9 cellular contexts compared by ENCODE assay signal in the genomic region with DNA sequence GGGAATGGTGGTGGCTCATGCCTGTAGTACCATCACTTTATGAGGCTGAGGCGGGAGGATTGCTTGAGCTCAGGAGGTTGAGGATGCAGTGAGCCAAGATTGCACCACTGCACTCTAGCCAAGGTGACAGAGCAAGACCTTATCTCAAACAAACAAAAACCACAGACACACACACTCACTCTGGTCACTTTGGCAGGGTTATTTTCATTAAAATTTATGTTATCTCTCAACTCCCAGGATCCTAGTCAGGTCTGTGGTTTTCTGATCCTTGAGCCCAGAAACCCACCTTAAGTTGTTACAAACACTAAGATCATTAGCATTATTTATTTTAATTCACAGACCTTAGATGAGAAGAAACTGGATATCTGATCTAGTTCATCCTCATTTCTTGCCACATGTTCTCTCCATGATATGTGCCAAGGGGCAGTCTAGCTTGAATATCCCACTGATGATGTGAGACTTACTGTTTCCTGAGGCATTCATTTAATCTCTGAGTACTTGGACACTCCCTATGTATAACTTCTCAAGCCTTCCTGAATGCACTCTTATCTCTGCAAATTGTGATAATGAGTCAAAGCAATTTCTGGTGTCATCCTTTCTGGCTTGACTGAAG. TPM values are rescaled to one million over a fixed set of nuclear protein-coding genes. Genes with fewer than 3 reads are reported as not detected.
DNase-seq lines count a peak whose midpoint lies in the region; ATAC-seq and TF ChIP-seq lines count a peak whose summit lies in the region.
"Had no signal": no experiment of that assay in that cellular context is flagged by ENCODE, and none has a peak within 500 bp of the region (broad histone marks: within the 10 kb centered on the region; RNA-seq: fewer than 3 reads in every experiment).

No MANE protein-coding gene starts in this region.

- H3K4me3 Mint-ChIP-seq in activated T-cell treated with anti-CD3 and anti-CD28 coated beads, Interleukin-2, amount 50 U/mL, for 24 hours: no peak overlapping the region

- H3K27me3 Mint-ChIP-seq in activated T-cell treated with anti-CD3 and anti-CD28 coated beads, Interleukin-2, amount 50 U/mL, for 24 hours: no peaks in the 10 kb centered on the region

- H3K36me3 ChIP-seq in RWPE2 (ENCODE audit: low read depth): no peaks in the 10 kb centered on the region

- H3K27me3 ChIP-seq in RWPE2 (ENCODE audit: insufficient read depth, poor library complexity, severe bottlenecking): no peaks in the 10 kb centered on the region

- no peaks in the 10 kb centered on the region for H3K9me3 ChIP-seq in RWPE2 (ENCODE audit: severe bottlenecking)

- no peak overlapping the region for H3K27ac ChIP-seq in RWPE2 (ENCODE audit: poor library complexity, severe bottlenecking)
- H3K27ac ChIP-seq: epithelial cell of prostate had no signal

- H3K9me3 Mint-ChIP-seq in activated T-cell treated with anti-CD3 and anti-CD28 coated beads, Interleukin-2, amount 50 U/mL, for 24 hours: no peaks in the 10 kb centered on the region

- no peak for TF ChIP-seq CTCF in RWPE2 (IDR thresholded peaks at IDR 0.05; ENCODE audit: poor library complexity, severe bottlenecking)
- TF ChIP-seq CTCF in fibroblast of the aortic adventitia (IDR thresholded peaks at IDR 0.05; ENCODE audit: insufficient read depth, low read length): no peak

- H3K4me1 Mint-ChIP-seq in activated T-cell treated with anti-CD3 and anti-CD28 coated beads, Interleukin-2, amount 50 U/mL, for 24 hours (ENCODE audit: low read depth): peaks cover 22% of the 10 kb centered on the region

- peaks cover 21% of the 10 kb centered on the region for H3K36me3 Mint-ChIP-seq in activated T-cell treated with anti-CD3 and anti-CD28 coated beads, Interleukin-2, amount 50 U/mL, for 24 hours (ENCODE audit: low read depth)

- no peak for DNase-seq in activated T-cell treated with anti-CD3 and anti-CD28 coated beads, Interleukin-2, amount 50 U/mL, for 24 hours
- no peak for DNase-seq in activated T-cell treated with anti-CD3 and anti-CD28 coated beads, Interleukin-2, amount 50 U/mL, for 48 hours
- DNase-seq in RWPE2 (ENCODE audit: low spot score) (no peak), fibroblast of the aortic adventitia (ENCODE audit: low read depth) (peak; percentile 83), renal cortical epithelial cell (ENCODE audit: low read depth) (peak; percentile 44), NCI-H2081 (lab: John Stamatoyannopoulos, UW) (no peak), ecto neural progenitor cell (ENCODE audit: low spot score) (no peak)

- H3K27ac Mint-ChIP-seq in activated T-cell treated with anti-CD3 and anti-CD28 coated beads, Interleukin-2, amount 50 U/mL, for 24 hours: peak overlapping the region; percentile 67

- ATAC-seq in RWPE2 (ENCODE audit: low read depth): peak; percentile 63
- ATAC-seq in HG03095 (IDR thresholded peaks at IDR 0.05; ENCODE audit: unreplicated experiment): no peak

- no peaks in the 10 kb centered on the region for H3K4me1 ChIP-seq in RWPE2 (ENCODE audit: insufficient read depth, poor library complexity, severe bottlenecking)

- H3K4me3 ChIP-seq in RWPE2 (ENCODE audit: severe bottlenecking) (no peak overlapping the region), fibroblast of the aortic adventitia (ENCODE audit: low read depth, low read length) (no peak overlapping the region)

RNA-seq across cellular contexts. Expression of gene ABHD15, which starts 9.6 kb away (rescaled TPM):
- total RNA-seq in fibroblast of the aortic adventitia (ENCODE audit: low replicate concordance): 5.5 and 15.3 TPM in 2 replicates
- total RNA-seq in renal cortical epithelial cell: 9.7 and 20.6 TPM in 2 replicates

RNA-seq across cellular contexts. Expression of gene TP53I13, which starts 11.3 kb away (rescaled TPM):
- total RNA-seq in fibroblast of the aortic adventitia (ENCODE audit: low replicate concordance) (24.9 and 41.8 TPM in 2 replicates), renal cortical epithelial cell (38.5 and 52.3 TPM in 2 replicates)

RNA-seq across cellular contexts. Expression of gene GIT1, which starts 32.3 kb away (rescaled TPM):
- 22.0 and 38.6 TPM in 2 replicates for total RNA-seq in fibroblast of the aortic adventitia (ENCODE audit: low replicate concordance)
- total RNA-seq in renal cortical epithelial cell: 11.5 and 34.7 TPM in 2 replicates

RNA-seq across cellular contexts. Expression of gene ANKRD13B, which starts 35.7 kb away (rescaled TPM):
- total RNA-seq in fibroblast of the aortic adventitia (ENCODE audit: low replicate concordance) (7.4 and 14.0 TPM in 2 replicates), renal cortical epithelial cell (3.1 and 12.8 TPM in 2 replicates)

Comparison
In these comparisons a context has a peak if more than half of its experiments do, and no peak if none do; other contexts are left out.
1. DNase-seq: peak in fibroblast of the aortic adventitia (single experiment) and renal cortical epithelial cell (single experiment); none in activated T-cell treated with anti-CD3 and anti-CD28 coated beads, Interleukin-2, amount 50 U/mL, for 24 hours (single experiment), activated T-cell treated with anti-CD3 and anti-CD28 coated beads, Interleukin-2, amount 50 U/mL, for 48 hours (0 of 2), RWPE2 (single experiment), NCI-H2081 (0 of 2) and ecto neural progenitor cell (single experiment).